25 cellular contexts compared by ENCODE assay signal in the genomic region with DNA sequence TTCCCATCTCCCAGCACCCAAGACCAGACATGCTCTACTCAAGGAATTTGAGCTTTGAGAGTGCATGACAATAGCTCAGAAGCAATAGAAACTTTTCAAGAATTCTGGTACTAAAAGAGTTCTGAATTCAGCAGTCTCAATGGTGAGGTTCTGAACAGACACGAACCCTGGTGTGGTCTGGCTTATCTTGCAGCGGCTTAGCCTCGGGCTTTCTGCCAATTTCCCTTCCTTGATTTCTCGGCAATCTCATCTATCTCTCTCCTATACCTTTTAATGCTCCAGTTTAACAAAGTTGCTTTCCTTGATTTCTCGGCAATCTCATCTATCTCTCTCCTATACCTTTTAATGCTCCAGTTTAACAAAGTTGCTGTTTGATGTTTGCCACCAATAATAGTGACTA.
"Had no signal": no experiment of that assay in that cellular context is flagged by ENCODE, and none has a peak within 500 bp of the region (broad histone marks: within the 10 kb centered on the region; RNA-seq: fewer than 3 reads in every experiment).

No MANE protein-coding gene starts in this region.

- H3K36me3 ChIP-seq: adrenal gland had no signal

- H3K4me1 ChIP-seq: adrenal gland had no signal

- H3K27me3 ChIP-seq: adrenal gland had no signal

- H3K4me3 ChIP-seq: adrenal gland had no signal

- ATAC-seq: activated CD8-positive, alpha-beta T cell treated with anti-CD3 and anti-CD28 coated beads, Interleukin-2, amount 10 ng/mL, durations not matched to agents 7 days and 5 days; PC-3; T-cell had no signal

- DNase-seq: activated CD4-positive, alpha-beta T cell treated with anti-CD3 and anti-CD28 coated beads for 48 hours; activated CD4-positive, alpha-beta T cell treated with anti-CD3 and anti-CD28 coated beads, Interleukin-2, amount 50 U/mL, for 4 hours; activated CD4-positive, CD25-positive, alpha-beta regulatory T cell treated with anti-CD3 and anti-CD28 coated beads, Interleukin-2, amount 50 U/mL, for 72 hours; activated CD8-positive, alpha-beta memory T cell treated with anti-CD3 and anti-CD28 coated beads, Interleukin-2, amount 50 U/mL, for 48 hours; activated CD8-positive, alpha-beta T cell treated with anti-CD3 and anti-CD28 coated beads, Interleukin-2, amount 10 ng/mL, durations not matched to agents 7 days and 5 days; activated naive CD4-positive, alpha-beta T cell treated with anti-CD3 and anti-CD28 coated beads, Interleukin-2, amount 50 U/mL, for 16 hours; activated naive CD8-positive, alpha-beta T cell treated with anti-CD3 and anti-CD28 coated beads, Interleukin-2, amount 10 ng/mL, durations not matched to agents 7 days and 5 days; activated T-cell treated with anti-CD3 and anti-CD28 coated beads, Interleukin-2, amount 50 U/mL, for 1 hour; aorta; Kasumi-1; KBM-7; NCI-H1048; NCI-H2029; NCI-H2107; NCI-H2171 treated with DMSO at 0.1 percent for 48 hours; NCI-H345; NCI-H510A treated with DMSO at 0.1 percent for 48 hours; NCI-H69; NK-92 treated with Interleukin-12 subunit alpha and Interleukin-12 subunit beta, amount 100 ng/mL, for 24 hours; PC-3; SHP77; T-cell; T-helper 2 cell; T1000 had no signal

- H3K27ac ChIP-seq: adrenal gland had no signal

- H3K9me3 ChIP-seq: adrenal gland had no signal
